In genomic region chr22:18110194-18110943, GRCh38 we compare ENCODE assay signal across 8 cellular contexts. TPM values are rescaled to one million over a fixed set of nuclear protein-coding genes. Genes with fewer than 3 reads are reported as not detected.
A peak's percentile ranks its signal among the peaks of the same experiment; 100 is the strongest.
DNase-seq lines count a peak whose midpoint lies in the region; ATAC-seq and TF ChIP-seq lines count a peak whose summit lies in the region.

TSS of gene TUBA8 (plus strand) at chr22:18110809. CDS start at chr22:18110866, 57 bp downstream.

- POLR2A ChIA-PET in activated naive CD8-positive, alpha-beta T cell treated with anti-CD3 and anti-CD28 coated beads, Interleukin-2, amount 10 ng/mL, durations not matched to agents 7 days and 5 days (lab: Charles Lee): interaction anchor here (1.0 kb wide), 1 partner anchor 39 kb away, joined by 4 read pairs; the partner anchor contains the start of gene USP18

- peaks cover 12% of the 10 kb centered on the region for H3K36me3 Mint-ChIP-seq in activated naive CD8-positive, alpha-beta T cell treated with anti-CD3 and anti-CD28 coated beads, Interleukin-2, amount 10 ng/mL, durations not matched to agents 7 days and 5 days

- H3K4me3 Mint-ChIP-seq in activated naive CD8-positive, alpha-beta T cell treated with anti-CD3 and anti-CD28 coated beads, Interleukin-2, amount 10 ng/mL, durations not matched to agents 7 days and 5 days: peak within 1 kb of the TSS; percentile 70

- H3K4me1 Mint-ChIP-seq in activated naive CD8-positive, alpha-beta T cell treated with anti-CD3 and anti-CD28 coated beads, Interleukin-2, amount 10 ng/mL, durations not matched to agents 7 days and 5 days: peaks cover 31% of the 10 kb centered on the region

- no peak within 1 kb of the TSS for H3K27ac Mint-ChIP-seq in activated naive CD8-positive, alpha-beta T cell treated with anti-CD3 and anti-CD28 coated beads, Interleukin-2, amount 10 ng/mL, durations not matched to agents 7 days and 5 days

- peaks cover 4% of the 10 kb centered on the region for H3K9me3 Mint-ChIP-seq in activated naive CD8-positive, alpha-beta T cell treated with anti-CD3 and anti-CD28 coated beads, Interleukin-2, amount 10 ng/mL, durations not matched to agents 7 days and 5 days

- peak within 1 kb of the TSS; percentile 11; the same call in 1 of the 2 replicates for H3K27ac ChIP-seq in C4-2B

- peak; percentile 67 for DNase-seq in NCI-H748 (lab: John Stamatoyannopoulos, UW; ENCODE audit: unreplicated experiment)
- peak; percentile 57 for DNase-seq in activated naive CD8-positive, alpha-beta T cell treated with anti-CD3 and anti-CD28 coated beads, Interleukin-2, amount 10 ng/mL, durations not matched to agents 7 days and 5 days
- peak; percentile 68 for DNase-seq in left cardiac atrium
- peak; percentile 83 for DNase-seq in posterior vena cava (ENCODE audit: low spot score)

- intact Hi-C loops in left cardiac atrium (cut with DNase I): no loop called here
- intact Hi-C loops in posterior vena cava (cut with DNase I): no loop called here

- peaks cover 45% of the 10 kb centered on the region for H3K27me3 Mint-ChIP-seq in activated naive CD8-positive, alpha-beta T cell treated with anti-CD3 and anti-CD28 coated beads, Interleukin-2, amount 10 ng/mL, durations not matched to agents 7 days and 5 days

- ATAC-seq in GM21737 (IDR thresholded peaks at IDR 0.05; ENCODE audit: unreplicated experiment) (peak; percentile 56), left cardiac atrium (peak; percentile 71 to 78), HG03342 (IDR thresholded peaks at IDR 0.05; ENCODE audit: unreplicated experiment) (no peak), GM19467 (IDR thresholded peaks at IDR 0.05; ENCODE audit: unreplicated experiment) (no peak)
- ATAC-seq in activated naive CD8-positive, alpha-beta T cell treated with anti-CD3 and anti-CD28 coated beads, Interleukin-2, amount 10 ng/mL, durations not matched to agents 7 days and 5 days (ENCODE audit: low read depth): peak; percentile 65

- TF ChIP-seq CTCF in C4-2B (conservative IDR thresholded peaks at IDR 0.05): no peak

RNA-seq across cellular contexts. Expression of gene TUBA8, which starts in this region (rescaled TPM):
- 1 to 10 TPM in 1 of 2 experiments, under 1 TPM in 1; 0.99 to 3.7 TPM for total RNA-seq in activated naive CD8-positive, alpha-beta T cell treated with anti-CD3 and anti-CD28 coated beads, Interleukin-2, amount 10 ng/mL, durations not matched to agents 7 days and 5 days
- 100 to 1,000 TPM in 1 of 2 donors, 10 to 100 TPM in 1; 98.8 to 200 TPM for total RNA-seq in left cardiac atrium
- 1 to 10 TPM; 2.3 to 2.8 TPM for total RNA-seq in posterior vena cava

Comparison
In these comparisons a context has a peak if more than half of its experiments do, and no peak if none do; other contexts are left out.
1. RNA of gene TUBA8 (total RNA-seq): 98.8 to 200 TPM in left cardiac atrium; 0.99 to 3.7 TPM in activated naive CD8-positive, alpha-beta T cell treated with anti-CD3 and anti-CD28 coated beads, Interleukin-2, amount 10 ng/mL, durations not matched to agents 7 days and 5 days and 2.3 to 2.8 TPM in posterior vena cava; every median in the first group is over 10 times any median in the second.
2. ATAC-seq: peak in GM21737 (single experiment), activated naive CD8-positive, alpha-beta T cell treated with anti-CD3 and anti-CD28 coated beads, Interleukin-2, amount 10 ng/mL, durations not matched to agents 7 days and 5 days (single experiment) and left cardiac atrium (2 of 2); none in HG03342 (single experiment) and GM19467 (single experiment).
3. Peak in every context shown above with its lines, with median percentiles within 50 percentile points of each other: DNase-seq.